In the genomic region with DNA sequence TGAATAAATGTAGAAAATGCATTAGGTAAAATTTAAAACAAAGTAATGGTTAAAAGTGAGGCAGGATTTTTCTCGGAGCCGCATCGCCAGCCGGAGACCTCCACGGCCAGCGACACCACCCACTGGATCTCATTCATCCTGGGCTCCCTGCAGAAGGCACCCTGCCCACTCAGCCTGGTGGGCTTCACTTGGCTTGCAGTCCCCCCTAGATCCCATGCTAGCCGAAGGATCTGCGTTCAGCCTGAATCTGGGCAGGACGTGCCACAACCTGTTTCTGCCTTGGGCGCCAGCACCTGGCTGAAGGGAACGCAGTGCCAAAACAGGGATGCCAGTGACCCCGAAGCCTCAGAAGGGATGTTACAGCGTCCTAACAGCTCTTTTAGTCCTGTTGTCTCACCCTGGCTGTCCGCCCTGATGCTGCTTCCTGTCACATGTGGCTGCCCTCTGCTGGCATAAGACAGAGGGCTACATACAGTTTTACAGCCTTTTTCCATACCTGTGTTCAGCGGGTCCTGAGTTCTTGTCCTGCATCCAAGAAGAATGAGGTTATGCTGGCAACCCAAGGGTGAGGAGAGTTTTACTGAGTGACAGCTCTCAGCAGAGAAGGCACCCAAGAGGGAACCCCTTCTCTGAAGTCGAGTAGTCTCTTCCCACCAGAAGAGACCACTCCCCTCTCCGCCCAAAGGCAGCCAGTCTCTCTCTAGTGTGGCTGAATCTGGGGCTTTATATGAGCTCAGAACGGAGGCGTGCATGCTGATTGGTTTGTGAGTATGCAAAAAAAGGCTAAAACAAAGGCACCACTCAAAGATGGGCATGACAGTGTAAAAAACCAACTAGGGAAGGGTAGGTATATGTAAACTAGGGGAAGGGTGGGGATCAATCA, we compare ENCODE assay signal across 10 cellular contexts.
DNase-seq lines count a peak whose midpoint lies in the region; ATAC-seq and TF ChIP-seq lines count a peak whose summit lies in the region.
"Had no signal": no experiment of that assay in that cellular context is flagged by ENCODE, and none has a peak within 500 bp of the region (broad histone marks: within the 10 kb centered on the region; RNA-seq: fewer than 3 reads in every experiment).

No MANE protein-coding gene starts in this region.

- TF ChIP-seq POLR2A in right lobe of liver (IDR thresholded peaks at IDR 0.05) = no peak

- H3K4me3 Mint-ChIP-seq in GM23338 = no peak overlapping the region
- no peak overlapping the region for H3K4me3 Mint-ChIP-seq in activated T-helper 17 cell treated with anti-CD3 and anti-CD28 coated beads, Interleukin-2, amount 50 U/mL, for 72 hours
- H3K4me3 Mint-ChIP-seq: activated naive CD4-positive, alpha-beta T cell treated with anti-CD3 and anti-CD28 coated beads, Interleukin-2, amount 50 U/mL, for 24 hours had no signal

- ATAC-seq in GM23338 (peak; percentile 77), right lobe of liver (peak; percentile 28 to 66 (median 38)), GM21528 (IDR thresholded peaks at IDR 0.05; ENCODE audit: low FRiP score, unreplicated experiment) (no peak)
- no peak for ATAC-seq in activated T-helper 17 cell treated with anti-CD3 and anti-CD28 coated beads, Interleukin-2, amount 50 U/mL, for 72 hours (replicated peaks)

- no peak overlapping the region for H2AFZ ChIP-seq in GM23338
- H2AFZ ChIP-seq: parathyroid adenoma had no signal

- H3K4me1 Mint-ChIP-seq in GM23338 = no peaks in the 10 kb centered on the region
- H3K4me1 Mint-ChIP-seq in activated T-helper 17 cell treated with anti-CD3 and anti-CD28 coated beads, Interleukin-2, amount 50 U/mL, for 72 hours = no peaks in the 10 kb centered on the region
- H3K4me1 Mint-ChIP-seq: activated naive CD4-positive, alpha-beta T cell treated with anti-CD3 and anti-CD28 coated beads, Interleukin-2, amount 50 U/mL, for 24 hours had no signal

- peak; percentile 20 for DNase-seq in GM23338 (ENCODE audit: low spot score)
- DNase-seq in RPMI8226 = peak; percentile 18
- peak in 1 of 3 donors; percentile 30 for DNase-seq in right lobe of liver
- DNase-seq in glomerular visceral epithelial cell (ENCODE audit: extremely low spot score) = no peak
- DNase-seq: NCI-H524 treated with DMSO at 0.1 percent for 48 hours had no signal

- H3K27me3 ChIP-seq in GM23338 (ENCODE audit: insufficient read depth) (no peaks in the 10 kb centered on the region), right lobe of liver (no peaks in the 10 kb centered on the region)

- H3K27me3 Mint-ChIP-seq in GM23338 (ENCODE audit: insufficient read depth, low read depth, poor library complexity) = peaks cover 4% of the 10 kb centered on the region
- peaks cover 6% of the 10 kb centered on the region for H3K27me3 Mint-ChIP-seq in activated T-helper 17 cell treated with anti-CD3 and anti-CD28 coated beads, Interleukin-2, amount 50 U/mL, for 72 hours

- no peaks in the 10 kb centered on the region for H3K9me2 ChIP-seq in GM23338 (ENCODE audit: insufficient read depth)

- no peak overlapping the region for H3K27ac Mint-ChIP-seq in GM23338
- no peak overlapping the region for H3K27ac Mint-ChIP-seq in activated T-helper 17 cell treated with anti-CD3 and anti-CD28 coated beads, Interleukin-2, amount 50 U/mL, for 72 hours
- H3K27ac Mint-ChIP-seq: activated naive CD4-positive, alpha-beta T cell treated with anti-CD3 and anti-CD28 coated beads, Interleukin-2, amount 50 U/mL, for 24 hours had no signal

- H4K20me1 ChIP-seq in GM23338 (replicated peaks; ENCODE audit: insufficient read depth) = no peaks in the 10 kb centered on the region

- no peaks in the 10 kb centered on the region for H3K9me3 ChIP-seq in right lobe of liver

- H3F3A ChIP-seq in GM23338 (replicated peaks; ENCODE audit: low read depth) = no peaks in the 10 kb centered on the region

- peaks cover 7% of the 10 kb centered on the region; the same call in 2 of the 3 replicates for H3K36me3 Mint-ChIP-seq in GM23338 (ENCODE audit: low read depth)
- H3K36me3 Mint-ChIP-seq in activated T-helper 17 cell treated with anti-CD3 and anti-CD28 coated beads, Interleukin-2, amount 50 U/mL, for 72 hours (ENCODE audit: low read depth) = no peaks in the 10 kb centered on the region
- H3K36me3 Mint-ChIP-seq: activated naive CD4-positive, alpha-beta T cell treated with anti-CD3 and anti-CD28 coated beads, Interleukin-2, amount 50 U/mL, for 24 hours had no signal

- H3K4me1 ChIP-seq in GM23338 (ENCODE audit: insufficient read depth) = no peaks in the 10 kb centered on the region
- no peaks in the 10 kb centered on the region for H3K4me1 ChIP-seq in right lobe of liver
- H3K4me1 ChIP-seq: parathyroid adenoma had no signal

- H3K36me3 ChIP-seq in GM23338 (ENCODE audit: insufficient read depth) (no peaks in the 10 kb centered on the region), right lobe of liver (no peaks in the 10 kb centered on the region)

- H3K4me3 ChIP-seq in GM23338 (no peak overlapping the region), right lobe of liver (no peak overlapping the region)

- 76% methylated on average over 13 of the region's 19 CpGs for WGBS in right lobe of liver (ENCODE audit: insufficient coverage, low coverage, low lambda C conversion rate, missing lambda C conversion rate)

- H3K79me2 ChIP-seq in GM23338 (replicated peaks; ENCODE audit: insufficient read depth) = no peaks in the 10 kb centered on the region
- H3K79me2 ChIP-seq: parathyroid adenoma had no signal

- H3K4me2 ChIP-seq in GM23338 = no peak overlapping the region

- no peak overlapping the region for H3K27ac ChIP-seq in GM23338 (ENCODE audit: low read depth)
- H3K27ac ChIP-seq in right lobe of liver = no peak overlapping the region
- H3K27ac ChIP-seq: parathyroid adenoma had no signal

- peak; percentile 44 for TF ChIP-seq CTCF in GM12873 (IDR thresholded peaks at IDR 0.05; ENCODE audit: insufficient read depth, low read depth, low read length, missing control alignments)
- TF ChIP-seq CTCF in GM23338 (conservative IDR thresholded peaks at IDR 0.05; ENCODE audit: low read depth in 2 of 2) = peak; percentile 14 to 56; a peak in 2 of 4 replicates
- peak in 2 of 4 donors; percentile 20 to 25 for TF ChIP-seq CTCF in right lobe of liver (IDR thresholded peaks at IDR 0.05)

- intact Hi-C loops in right lobe of liver (cut with DNase I) = no loop called here

- H3K9me3 Mint-ChIP-seq in GM23338 = peaks cover 22% of the 10 kb centered on the region
- H3K9me3 Mint-ChIP-seq in activated T-helper 17 cell treated with anti-CD3 and anti-CD28 coated beads, Interleukin-2, amount 50 U/mL, for 72 hours = no peaks in the 10 kb centered on the region

TF ChIP-seq in GM23338, 12 proteins besides CTCF, POLR2A, EP300 and RAD21:
- TF ChIP-seq STAT1 (IDR thresholded peaks at IDR 0.05; ENCODE audit: unreplicated experiment) = no peak
- TF ChIP-seq, protein P1, sequence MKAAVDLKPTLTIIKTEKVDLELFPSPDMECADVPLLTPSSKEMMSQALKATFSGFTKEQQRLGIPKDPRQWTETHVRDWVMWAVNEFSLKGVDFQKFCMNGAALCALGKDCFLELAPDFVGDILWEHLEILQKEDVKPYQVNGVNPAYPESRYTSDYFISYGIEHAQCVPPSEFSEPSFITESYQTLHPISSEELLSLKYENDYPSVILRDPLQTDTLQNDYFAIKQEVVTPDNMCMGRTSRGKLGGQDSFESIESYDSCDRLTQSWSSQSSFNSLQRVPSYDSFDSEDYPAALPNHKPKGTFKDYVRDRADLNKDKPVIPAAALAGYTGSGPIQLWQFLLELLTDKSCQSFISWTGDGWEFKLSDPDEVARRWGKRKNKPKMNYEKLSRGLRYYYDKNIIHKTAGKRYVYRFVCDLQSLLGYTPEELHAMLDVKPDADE (IDR thresholded peaks at IDR 0.05) = no peak
- TF ChIP-seq ZNF114 (CRISPR knock-in tag; IDR thresholded peaks at IDR 0.05) = no peak
- TF ChIP-seq ZNF331 (CRISPR knock-in tag; IDR thresholded peaks at IDR 0.05; ENCODE audit: low read depth) = no peak

Comparison
In these comparisons a context has a peak if more than half of its experiments do, and no peak if none do; other contexts are left out.
1. ATAC-seq: peak in GM23338 (single experiment) and right lobe of liver (4 of 4); none in activated T-helper 17 cell treated with anti-CD3 and anti-CD28 coated beads, Interleukin-2, amount 50 U/mL, for 72 hours (single experiment) and GM21528 (single experiment).